In the genomic region with DNA sequence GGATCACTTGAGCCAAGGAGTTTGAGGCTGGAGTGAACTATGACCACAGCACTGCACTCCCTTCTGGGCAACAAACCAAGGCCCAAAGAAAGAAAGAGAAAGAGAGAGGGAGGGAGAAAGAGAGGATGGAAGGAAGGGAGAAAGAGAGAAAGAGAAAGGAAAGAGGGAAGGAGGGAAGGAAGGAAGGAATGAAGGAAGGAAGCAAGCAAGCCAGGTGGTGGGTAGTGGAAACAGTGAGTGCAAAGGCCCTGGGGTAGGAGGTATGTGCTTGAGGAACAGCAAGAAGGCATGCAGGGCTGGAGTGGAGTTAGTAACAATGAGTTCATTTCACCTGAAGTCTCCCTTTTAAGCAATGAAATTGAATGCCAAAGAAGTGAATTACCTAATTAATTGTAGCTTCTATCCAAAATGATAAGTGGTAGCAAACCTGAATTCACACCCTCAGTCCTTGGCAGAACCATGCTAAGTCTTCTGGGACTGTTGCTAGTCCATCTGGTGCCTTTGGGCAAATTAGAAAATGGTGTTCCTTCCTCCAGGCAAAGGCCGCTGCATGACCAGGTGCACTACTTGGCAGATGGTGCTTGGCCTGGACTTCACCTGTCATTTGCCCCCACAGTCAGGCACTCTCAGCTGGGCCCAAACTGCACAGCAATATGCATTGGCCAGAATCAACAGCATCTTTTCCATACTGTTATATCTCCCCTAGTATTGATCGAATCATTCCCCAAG, we compare ENCODE assay signal across 20 cellular contexts.
"Had no signal": no experiment of that assay in that cellular context is flagged by ENCODE, and none has a peak within 500 bp of the region (broad histone marks: within the 10 kb centered on the region; RNA-seq: fewer than 3 reads in every experiment).

No MANE protein-coding gene starts in this region.

- H3K36me3 ChIP-seq: colonic mucosa, lower lobe of right lung, spleen, thyroid gland, WERI-Rb-1 had no signal

- FAIRE-seq: urothelium cell line had no signal

- H3K4me3 Mint-ChIP-seq: nephron progenitor cell had no signal

- H3K9me3 ChIP-seq: colonic mucosa, lower lobe of right lung, spleen, thyroid gland had no signal

- H3K4me3 ChIP-seq: colonic mucosa, lower lobe of right lung, SK-N-MC, spleen, thyroid gland had no signal

- ATAC-seq: foreskin keratinocyte, lower lobe of right lung had no signal

- H3K4me1 ChIP-seq: thyroid gland had no signal

- H3K27ac Mint-ChIP-seq: nephron progenitor cell had no signal

- DNase-seq: activated CD4-positive, alpha-beta T cell treated with anti-CD3 and anti-CD28 coated beads for 1 hour; activated CD4-positive, alpha-beta T cell treated with anti-CD3 and anti-CD28 coated beads, Interleukin-2, amount 50 U/mL, for 4 hours; activated effector memory CD4-positive, alpha-beta T cell treated with anti-CD3 and anti-CD28 coated beads, Interleukin-2, amount 50 U/mL, for 16 hours; activated naive CD4-positive, alpha-beta T cell treated with anti-CD3 and anti-CD28 coated beads, Interleukin-2, amount 50 U/mL, for 16 hours; activated T-cell treated with anti-CD3 and anti-CD28 coated beads, Interleukin-2, amount 50 U/mL, for 48 hours; amniotic stem cell; colonic mucosa; foreskin keratinocyte; hippocampal formation; islet precursor cell; lower lobe of right lung; nephron progenitor cell; nucleus accumbens; posterior cingulate gyrus; spleen; stimulated activated naive CD4-positive, alpha-beta T cell; thyroid gland had no signal

- H3K27me3 ChIP-seq: colonic mucosa, foreskin keratinocyte, spleen, thyroid gland had no signal

- H3K27ac ChIP-seq: colonic mucosa, foreskin keratinocyte, lower lobe of right lung, SK-N-MC, thyroid gland, WERI-Rb-1 had no signal

- H3K9me3 Mint-ChIP-seq: nephron progenitor cell had no signal
